In genomic region chr20:44102582-44102981, GRCh38 we compare ENCODE assay signal across 32 cellular contexts.
"Had no signal": no experiment of that assay in that cellular context is flagged by ENCODE, and none has a peak within 500 bp of the region (broad histone marks: within the 10 kb centered on the region; RNA-seq: fewer than 3 reads in every experiment).

No MANE protein-coding gene starts in this region.

- H3K4me3 ChIP-seq: adrenal gland, ascending aorta, body of pancreas, breast epithelium, cardiac muscle cell had no signal

- H3K4me1 ChIP-seq: adrenal gland, ascending aorta, body of pancreas, breast epithelium had no signal

- FAIRE-seq: astrocyte, bronchial epithelial cell had no signal

- ATAC-seq: activated naive CD4-positive, alpha-beta T cell treated with anti-CD3 and anti-CD28 coated beads, Interleukin-2, amount 50 U/mL, for 72 hours; activated naive CD8-positive, alpha-beta T cell treated with anti-CD3 and anti-CD28 coated beads, Interleukin-2, amount 50 U/mL, for 24 hours; activated T-cell treated with anti-CD3 and anti-CD28 coated beads, Interleukin-2, amount 50 U/mL, for 4 hours; activated T-cell treated with anti-CD3 and anti-CD28 coated beads, Interleukin-2, amount 50 U/mL, for 72 hours; activated T-helper 17 cell treated with anti-CD3 and anti-CD28 coated beads, Interleukin-2, amount 50 U/mL, for 72 hours; body of pancreas had no signal

- H3K9me3 ChIP-seq: adrenal gland, ascending aorta, body of pancreas had no signal

- H3K36me3 ChIP-seq: adrenal gland, ascending aorta, brain microvascular endothelial cell, breast epithelium, cardiac muscle cell had no signal

- H3K27ac ChIP-seq: adrenal gland, ascending aorta, body of pancreas, brain microvascular endothelial cell, breast epithelium, cardiac muscle cell had no signal

- DNase-seq: activated effector memory CD4-positive, alpha-beta T cell treated with anti-CD3 and anti-CD28 coated beads, Interleukin-2, amount 50 U/mL, for 16 hours; activated effector memory CD4-positive, alpha-beta T cell treated with Interleukin-2 at 50 U/mL for 16 hours; activated gamma-delta T cell; activated gamma-delta T cell treated with Interleukin-2 at 50 U/mL for 16 hours; activated naive CD4-positive, alpha-beta T cell; activated naive CD4-positive, alpha-beta T cell treated with anti-CD3 and anti-CD28 coated beads for 36 hours; activated naive CD4-positive, alpha-beta T cell treated with anti-CD3 and anti-CD28 coated beads, Interleukin-2, amount 10 ng/mL, durations not matched to agents 7 days and 5 days; activated naive CD4-positive, alpha-beta T cell treated with anti-CD3 and anti-CD28 coated beads, Interleukin-2, amount 50 U/mL, for 16 hours; activated naive CD4-positive, alpha-beta T cell treated with Interleukin-2 at 50 U/mL for 16 hours; activated naive CD8-positive, alpha-beta T cell treated with anti-CD3 and anti-CD28 coated beads for 36 hours; activated naive CD8-positive, alpha-beta T cell treated with anti-CD3 and anti-CD28 coated beads, Interleukin-2, amount 10 ng/mL, durations not matched to agents 7 days and 5 days; activated naive CD8-positive, alpha-beta T cell treated with anti-CD3 and anti-CD28 coated beads, Interleukin-2, amount 50 U/mL, for 24 hours; activated T-cell treated with anti-CD3 and anti-CD28 coated beads, Interleukin-2, amount 50 U/mL, for 4 hours; activated T-cell treated with anti-CD3 and anti-CD28 coated beads, Interleukin-2, amount 50 U/mL, for 48 hours; activated T-cell treated with anti-CD3 and anti-CD28 coated beads, Interleukin-2, amount 50 U/mL, for 72 hours; adrenal gland; amniotic stem cell; amygdala; anterior cingulate cortex; aorta; body of pancreas; brain microvascular endothelial cell; caudate nucleus; central memory CD4-positive, alpha-beta T cell; cerebellar nuclear complex had no signal
